20 cellular contexts compared by ENCODE assay signal in the genomic region with DNA sequence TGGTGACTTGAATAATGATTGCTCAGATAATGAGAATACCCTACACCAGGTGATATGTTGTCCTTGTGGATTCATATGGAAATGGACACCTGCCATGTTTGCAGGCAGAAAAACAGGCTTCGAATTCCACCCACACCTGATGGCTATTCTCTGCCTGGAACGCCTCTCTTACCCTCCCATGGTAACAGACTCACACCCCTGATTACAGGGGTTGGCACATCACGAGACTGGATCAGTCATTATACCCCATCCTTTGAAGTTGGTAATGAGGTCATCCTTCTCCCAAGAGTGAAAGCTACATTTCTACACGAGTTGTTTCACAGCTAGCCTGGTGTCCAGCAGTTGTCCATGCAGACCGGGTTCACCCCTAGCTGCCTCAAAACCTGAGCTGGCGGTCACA.
DNase-seq lines count a peak whose midpoint lies in the region; ATAC-seq and TF ChIP-seq lines count a peak whose summit lies in the region.
"Had no signal": no experiment of that assay in that cellular context is flagged by ENCODE, and none has a peak within 500 bp of the region (broad histone marks: within the 10 kb centered on the region; RNA-seq: fewer than 3 reads in every experiment).

No MANE protein-coding gene starts in this region.

- H3K9me3 Mint-ChIP-seq in naive thymus-derived CD4-positive, alpha-beta T cell: peaks cover 0 to 5% (median 0%) of the 10 kb centered on the region in 11 donors
- H3K9me3 Mint-ChIP-seq: activated naive CD4-positive, alpha-beta T cell treated with anti-CD3 and anti-CD28 coated beads for 36 hours had no signal

- POLR2A ChIA-PET in naive thymus-derived CD4-positive, alpha-beta T cell (lab: Charles Lee): no interaction called here

- peak; percentile 67 for ATAC-seq in esophagus mucosa
- no peak for ATAC-seq in naive thymus-derived CD4-positive, alpha-beta T cell
- ATAC-seq in GM19035 (IDR thresholded peaks at IDR 0.05; ENCODE audit: unreplicated experiment): no peak
- ATAC-seq in left colon: no peak
- ATAC-seq: effector memory CD8-positive, alpha-beta T cell; PC-3 had no signal

- peak; percentile 29 for DNase-seq in NCI-H510A treated with DMSO at 0.1 percent for 48 hours (lab: John Stamatoyannopoulos, UW)
- DNase-seq in NCI-H510A (lab: John Stamatoyannopoulos, UW): no peak
- peak; percentile 35 for DNase-seq in NCI-H748 treated with DMSO at 0.1 percent for 48 hours (lab: John Stamatoyannopoulos, UW)
- no peak for DNase-seq in osteoblast (ENCODE audit: insufficient read length, low spot score, missing footprints)
- DNase-seq in naive thymus-derived CD4-positive, alpha-beta T cell: no peak
- DNase-seq in left colon: no peak
- DNase-seq: activated CD4-positive, alpha-beta T cell treated with anti-CD3 and anti-CD28 coated beads, Interleukin-2, amount 10 ng/mL, durations not matched to agents 24 days and 14 days; activated naive CD4-positive, alpha-beta T cell treated with anti-CD3 and anti-CD28 coated beads for 36 hours; CD4-positive, CD25-positive, alpha-beta regulatory T cell; DMS79 treated with DMSO at 0.1 percent for 48 hours; effector memory CD8-positive, alpha-beta T cell; NCI-H2227 treated with DMSO at 0.1 percent for 48 hours; PC-3; SK-N-SH; stimulated activated CD4-positive, alpha-beta T cell treated with anti-CD3 and anti-CD28 coated beads, Interleukin-4, amount 100 ng/mL, for 24 hours; T1000 had no signal

- no peaks in the 10 kb centered on the region for H3K4me1 ChIP-seq in osteoblast (ENCODE audit: insufficient read depth, low read length)
- no peaks in the 10 kb centered on the region for H3K4me1 ChIP-seq in naive thymus-derived CD4-positive, alpha-beta T cell (ENCODE audit: control insufficient read depth in 2 of 2, insufficient read depth in 2 of 2, low read length in 2 of 2)
- H3K4me1 ChIP-seq: ascending aorta had no signal

- TF ChIP-seq CTCF in osteoblast (IDR thresholded peaks at IDR 0.05; ENCODE audit: extremely low read depth, low read depth, low read length): no peak

- no peak overlapping the region for H3K4me2 ChIP-seq in osteoblast (ENCODE audit: insufficient read depth, low read length)
- H3K4me2 ChIP-seq: SK-N-SH had no signal

- H3K36me3 ChIP-seq in osteoblast (ENCODE audit: insufficient read depth, low read length): no peaks in the 10 kb centered on the region
- no peaks in the 10 kb centered on the region for H3K36me3 ChIP-seq in naive thymus-derived CD4-positive, alpha-beta T cell (ENCODE audit: control insufficient read depth in 2 of 3, insufficient read depth in 3 of 3, low read length in 3 of 3)
- H3K36me3 ChIP-seq: ascending aorta had no signal

- H3K9me3 ChIP-seq in osteoblast (ENCODE audit: low read depth, low read length): no peaks in the 10 kb centered on the region
- no peaks in the 10 kb centered on the region for H3K9me3 ChIP-seq in naive thymus-derived CD4-positive, alpha-beta T cell (ENCODE audit: control insufficient read depth in 2 of 3, low read length in 3 of 3)
- H3K9me3 ChIP-seq: ascending aorta, SK-N-SH had no signal

- H2AFZ ChIP-seq in osteoblast (ENCODE audit: low read length): peak overlapping the region; percentile 24

- no peaks in the 10 kb centered on the region for H3K36me3 Mint-ChIP-seq in naive thymus-derived CD4-positive, alpha-beta T cell
- H3K36me3 Mint-ChIP-seq: CD4-positive, CD25-positive, alpha-beta regulatory T cell had no signal

- H3K4me3 ChIP-seq in osteoblast (ENCODE audit: insufficient read depth, low read length): no peak overlapping the region
- H3K4me3 ChIP-seq in naive thymus-derived CD4-positive, alpha-beta T cell (ENCODE audit: low read length): no peak overlapping the region
- H3K4me3 ChIP-seq: ascending aorta, skin epidermis had no signal

- no peaks in the 10 kb centered on the region for H3K27me3 ChIP-seq in osteoblast (ENCODE audit: insufficient read depth, low read length)
- H3K27me3 ChIP-seq in naive thymus-derived CD4-positive, alpha-beta T cell (ENCODE audit: control insufficient read depth in 2 of 2, insufficient read depth in 2 of 2, low read length in 2 of 2): no peaks in the 10 kb centered on the region
- H3K27me3 ChIP-seq: ascending aorta had no signal

- intact Hi-C loops in naive thymus-derived CD4-positive, alpha-beta T cell (cut with micrococcal nuclease): no loop called here
- intact Hi-C loops in left colon (cut with DNase I, micrococcal nuclease): no loop called here

- H4K20me1 ChIP-seq in osteoblast (ENCODE audit: insufficient read depth, low read length): no peaks in the 10 kb centered on the region

- H3K4me1 Mint-ChIP-seq in naive thymus-derived CD4-positive, alpha-beta T cell: no peaks in the 10 kb centered on the region
- H3K4me1 Mint-ChIP-seq: CD4-positive, CD25-positive, alpha-beta regulatory T cell had no signal

- H3K79me2 ChIP-seq in osteoblast (ENCODE audit: insufficient read depth, low read length): no peaks in the 10 kb centered on the region

- H3K27me3 Mint-ChIP-seq in naive thymus-derived CD4-positive, alpha-beta T cell: peaks cover 0 to 20% (median 17%) of the 10 kb centered on the region in 5 donors

- H3K27ac Mint-ChIP-seq in naive thymus-derived CD4-positive, alpha-beta T cell: no peak overlapping the region
- H3K27ac Mint-ChIP-seq: activated CD4-positive, alpha-beta T cell treated with anti-CD3 and anti-CD28 coated beads, Interleukin-2, amount 10 ng/mL, durations not matched to agents 24 days and 14 days; activated naive CD4-positive, alpha-beta T cell treated with anti-CD3 and anti-CD28 coated beads for 36 hours; CD4-positive, CD25-positive, alpha-beta regulatory T cell; effector memory CD8-positive, alpha-beta T cell had no signal

- no peak overlapping the region for H3K4me3 Mint-ChIP-seq in naive thymus-derived CD4-positive, alpha-beta T cell
- H3K4me3 Mint-ChIP-seq: activated CD4-positive, alpha-beta T cell treated with anti-CD3 and anti-CD28 coated beads, Interleukin-2, amount 10 ng/mL, durations not matched to agents 24 days and 14 days; activated naive CD4-positive, alpha-beta T cell treated with anti-CD3 and anti-CD28 coated beads for 36 hours; CD4-positive, CD25-positive, alpha-beta regulatory T cell; effector memory CD8-positive, alpha-beta T cell had no signal

- no peak overlapping the region for H3K27ac ChIP-seq in osteoblast (ENCODE audit: low read depth, low read length)
- no peak overlapping the region for H3K27ac ChIP-seq in naive thymus-derived CD4-positive, alpha-beta T cell (ENCODE audit: low read depth, low read length)
- H3K27ac ChIP-seq: ascending aorta had no signal

- CTCF ChIA-PET in naive thymus-derived CD4-positive, alpha-beta T cell (lab: Charles Lee): no interaction called here

Comparison
In these comparisons a context has a peak if more than half of its experiments do, and no peak if none do; other contexts are left out.
1. DNase-seq: peak in NCI-H510A treated with DMSO at 0.1 percent for 48 hours (single experiment) and NCI-H748 treated with DMSO at 0.1 percent for 48 hours (single experiment); none in NCI-H510A (single experiment), osteoblast (single experiment), naive thymus-derived CD4-positive, alpha-beta T cell (0 of 9) and left colon (0 of 2).